In genomic region chr12:96315741-96316481, GRCh38 we compare ENCODE assay signal across 7 cellular contexts.
DNase-seq lines count a peak whose midpoint lies in the region; ATAC-seq and TF ChIP-seq lines count a peak whose summit lies in the region.
"Not testable (repeated sequence)": the region's sequence is repeated elsewhere in the genome, so short reads cannot be mapped to it uniquely, and the experiment has no call there.

No MANE protein-coding gene starts in this region.

- H3K9me3 Mint-ChIP-seq in T-helper 2 cell treated with Interferon-gamma antibody and Interleukin-4, amounts not matched to agents 5 μg/mL and 100 μg/mL, for 36 hours; activated naive CD4-positive, alpha-beta T cell treated with anti-CD3 and anti-CD28 coated beads, Interleukin-2, amount 10 ng/mL, durations not matched to agents 7 days and 5 days; progenitor cell of endocrine pancreas (ENCODE audit: low read depth): not testable (repeated sequence)

- H3K4me3 Mint-ChIP-seq in T-helper 2 cell treated with Interferon-gamma antibody and Interleukin-4, amounts not matched to agents 5 μg/mL and 100 μg/mL, for 36 hours = peak overlapping the region; percentile 90
- peak overlapping the region; percentile 74 for H3K4me3 Mint-ChIP-seq in activated naive CD4-positive, alpha-beta T cell treated with anti-CD3 and anti-CD28 coated beads, Interleukin-2, amount 10 ng/mL, durations not matched to agents 7 days and 5 days
- H3K4me3 Mint-ChIP-seq in progenitor cell of endocrine pancreas (ENCODE audit: low read depth) = peak overlapping the region; percentile 88

- not testable (repeated sequence) for H3K36me3 ChIP-seq in HAP-1 (replicated peaks)

- not testable (repeated sequence) for H3K27me3 Mint-ChIP-seq in T-helper 2 cell treated with Interferon-gamma antibody and Interleukin-4, amounts not matched to agents 5 μg/mL and 100 μg/mL, for 36 hours (ENCODE audit: low read depth); activated naive CD4-positive, alpha-beta T cell treated with anti-CD3 and anti-CD28 coated beads, Interleukin-2, amount 10 ng/mL, durations not matched to agents 7 days and 5 days; progenitor cell of endocrine pancreas

- H3K27me3 ChIP-seq in HAP-1 (ENCODE audit: low read depth) = not testable (repeated sequence)

- H3K4me1 ChIP-seq in HAP-1 = not testable (repeated sequence)

- peak overlapping the region; percentile 72 for H3K27ac Mint-ChIP-seq in T-helper 2 cell treated with Interferon-gamma antibody and Interleukin-4, amounts not matched to agents 5 μg/mL and 100 μg/mL, for 36 hours
- H3K27ac Mint-ChIP-seq in activated naive CD4-positive, alpha-beta T cell treated with anti-CD3 and anti-CD28 coated beads, Interleukin-2, amount 10 ng/mL, durations not matched to agents 7 days and 5 days = peak overlapping the region; percentile 86
- H3K27ac Mint-ChIP-seq in progenitor cell of endocrine pancreas = peak overlapping the region; percentile 98

- H3K4me1 Mint-ChIP-seq in T-helper 2 cell treated with Interferon-gamma antibody and Interleukin-4, amounts not matched to agents 5 μg/mL and 100 μg/mL, for 36 hours (ENCODE audit: low read depth) = peaks cover 13% of the 10 kb centered on the region
- peaks cover 11% of the 10 kb centered on the region for H3K4me1 Mint-ChIP-seq in activated naive CD4-positive, alpha-beta T cell treated with anti-CD3 and anti-CD28 coated beads, Interleukin-2, amount 10 ng/mL, durations not matched to agents 7 days and 5 days
- not testable (repeated sequence) for H3K4me1 Mint-ChIP-seq in progenitor cell of endocrine pancreas (ENCODE audit: low read depth)

- TF ChIP-seq CTCF in epithelial cell of esophagus (IDR thresholded peaks at IDR 0.05; ENCODE audit: insufficient read depth, low read depth, low read length, missing control alignments); progenitor cell of endocrine pancreas (IDR thresholded peaks at IDR 0.05; ENCODE audit: unreplicated experiment): not testable (repeated sequence)

- in situ Hi-C loops in HAP-1 (cut with MboI; ENCODE audit: low sequenced_read_pairs) = not testable (repeated sequence)

- H3K4me3 ChIP-seq in HAP-1 (peak overlapping the region; percentile 62), epithelial cell of esophagus (ENCODE audit: low read length) (peak overlapping the region; percentile 58)

- peaks cover 12% of the 10 kb centered on the region for H3K36me3 Mint-ChIP-seq in T-helper 2 cell treated with Interferon-gamma antibody and Interleukin-4, amounts not matched to agents 5 μg/mL and 100 μg/mL, for 36 hours (ENCODE audit: low read depth)
- not testable (repeated sequence) for H3K36me3 Mint-ChIP-seq in activated naive CD4-positive, alpha-beta T cell treated with anti-CD3 and anti-CD28 coated beads, Interleukin-2, amount 10 ng/mL, durations not matched to agents 7 days and 5 days; progenitor cell of endocrine pancreas (ENCODE audit: insufficient read depth)

- intact Hi-C loops in left colon (cut with DNase I, micrococcal nuclease) = not testable (repeated sequence)

- ATAC-seq in left colon = peak; percentile 48

- CTCF ChIA-PET in activated naive CD4-positive, alpha-beta T cell treated with anti-CD3 and anti-CD28 coated beads, Interleukin-2, amount 10 ng/mL, durations not matched to agents 7 days and 5 days (lab: Charles Lee) = not testable (repeated sequence)

- DNase-seq in HAP-1 (ENCODE audit: low spot score in 2 of 2) (peak in 1 of 2 experiments; percentile 23), NCI-H2171 (lab: John Stamatoyannopoulos, UW) (peak; percentile 28), epithelial cell of esophagus (ENCODE audit: low read depth) (peak; percentile 37), left colon (peak in 1 of 2 donors; percentile 34)
- not testable (repeated sequence) for DNase-seq in T-helper 2 cell treated with Interferon-gamma antibody and Interleukin-4, amounts not matched to agents 5 μg/mL and 100 μg/mL, for 36 hours (ENCODE audit: low spot score); progenitor cell of endocrine pancreas (ENCODE audit: low spot score, unreplicated experiment)
- peak; percentile 31 for DNase-seq in activated naive CD4-positive, alpha-beta T cell treated with anti-CD3 and anti-CD28 coated beads, Interleukin-2, amount 10 ng/mL, durations not matched to agents 7 days and 5 days

- not testable (repeated sequence) for H3K9me3 ChIP-seq in HAP-1
